ENCODE assay signal across 23 cellular contexts in genomic region chr12:132595183-132595582, GRCh38. TPM values are rescaled to one million over a fixed set of nuclear protein-coding genes. Genes with fewer than 3 reads are reported as not detected.
DNase-seq lines count a peak whose midpoint lies in the region; ATAC-seq, FAIRE-seq and TF ChIP-seq lines count a peak whose summit lies in the region.
"Had no signal": no experiment of that assay in that cellular context is flagged by ENCODE, and none has a peak within 500 bp of the region (broad histone marks: within the 10 kb centered on the region; RNA-seq: fewer than 3 reads in every experiment).

No MANE protein-coding gene starts in this region.

- no peak for ATAC-seq in HepG2
- no peak for ATAC-seq in right lobe of liver
- no peak for ATAC-seq in GM18498 (IDR thresholded peaks at IDR 0.05; ENCODE audit: unreplicated experiment)
- ATAC-seq: GM12878, GM23338, HCT116 had no signal

- no peaks in the 10 kb centered on the region for H4K20me1 ChIP-seq in HepG2 (ENCODE audit: insufficient read depth, low read length)
- H4K20me1 ChIP-seq in astrocyte (ENCODE audit: insufficient read depth, low read length), result no peaks in the 10 kb centered on the region
- H4K20me1 ChIP-seq: BLaER1 had no signal

- H3K9ac ChIP-seq in HepG2 (ENCODE audit: insufficient read depth, low read depth, low read length) (no peak overlapping the region), astrocyte (ENCODE audit: low read length) (no peak overlapping the region), neuronal stem cell (ENCODE audit: low read depth, low read length, poor library complexity) (no peak overlapping the region)
- H3K9ac ChIP-seq: BLaER1 had no signal

- H3K18ac ChIP-seq in neuronal stem cell (ENCODE audit: low read length), result no peak overlapping the region

- no peak for TF ChIP-seq RAD21 in HepG2 (CRISPR knock-in tag; IDR thresholded peaks at IDR 0.05)

- FAIRE-seq in HepG2 (lab: Jason Lieb, UNC) (no peak), astrocyte (lab: Jason Lieb, UNC) (no peak)
- FAIRE-seq: D721Med, GM12878, GM18507 had no signal

- no peak overlapping the region for H2AK5ac ChIP-seq in neuronal stem cell (ENCODE audit: low read depth, low read length)

- H3K27me3 Mint-ChIP-seq in astrocyte (ENCODE audit: low read depth, unreplicated experiment), result peaks cover 35% of the 10 kb centered on the region

- H3K4me1 Mint-ChIP-seq in astrocyte (ENCODE audit: low read depth, unreplicated experiment), result peaks cover 7% of the 10 kb centered on the region

- in situ Hi-C loops in HepG2 (cut with HindIII; ENCODE audit: extremely low pct_ligation_motif_present, low pct_unique_long_range_greater_than_20kb), result no loop called here

- no peaks in the 10 kb centered on the region for H3K79me1 ChIP-seq in neuronal stem cell (ENCODE audit: low read depth, low read length)

- no peaks in the 10 kb centered on the region for H3K36me3 ChIP-seq in HepG2 (replicated peaks in 1 of 2; ENCODE audit: control insufficient read depth in 1 of 2, insufficient read depth in 2 of 2, low read length in 2 of 2)
- no peaks in the 10 kb centered on the region for H3K36me3 ChIP-seq in right lobe of liver
- no peaks in the 10 kb centered on the region for H3K36me3 ChIP-seq in HEK293 (ENCODE audit: control insufficient read depth in 2 of 2, insufficient read depth in 1 of 2, low read length in 2 of 2)
- H3K36me3 ChIP-seq in astrocyte (ENCODE audit: insufficient read depth, low read length), result no peaks in the 10 kb centered on the region
- no peaks in the 10 kb centered on the region for H3K36me3 ChIP-seq in neuronal stem cell (replicated peaks in 1 of 2; ENCODE audit: control insufficient read depth in 2 of 2, insufficient read depth in 2 of 2, low read length in 2 of 2)
- H3K36me3 ChIP-seq: BLaER1 had no signal

- no peak overlapping the region for H3K4me2 ChIP-seq in HepG2 (ENCODE audit: low read depth, low read length)
- H3K4me2 ChIP-seq in astrocyte (ENCODE audit: low read length), result no peak overlapping the region
- H3K4me2 ChIP-seq in neuronal stem cell (ENCODE audit: insufficient read depth, low read length, poor library complexity, severe bottlenecking), result no peak overlapping the region
- H3K4me2 ChIP-seq: BLaER1, GM23338 had no signal

- intact Hi-C loops in HepG2 (cut with micrococcal nuclease; ENCODE audit: unreplicated experiment), result no loop called here
- intact Hi-C loops in right lobe of liver (cut with DNase I), result no loop called here

- no peaks in the 10 kb centered on the region for H3K36me3 Mint-ChIP-seq in astrocyte (ENCODE audit: low read depth, unreplicated experiment)
- H3K36me3 Mint-ChIP-seq: CD4-positive, CD25-positive, alpha-beta regulatory T cell; CD8-positive, alpha-beta memory T cell had no signal

- H2BK12ac ChIP-seq in neuronal stem cell (ENCODE audit: low read length), result no peak overlapping the region

- no peak overlapping the region for H3K4me3 Mint-ChIP-seq in astrocyte (ENCODE audit: unreplicated experiment)
- H3K4me3 Mint-ChIP-seq: GM23338, H9, HFFc6 had no signal

- H2BK5ac ChIP-seq in neuronal stem cell (ENCODE audit: low read length), result no peak overlapping the region

- H3K79me2 ChIP-seq in HepG2 (ENCODE audit: insufficient read depth, low read length) (no peaks in the 10 kb centered on the region), astrocyte (ENCODE audit: insufficient read depth, low read length) (no peaks in the 10 kb centered on the region)

- no peak overlapping the region for H4K8ac ChIP-seq in neuronal stem cell (ENCODE audit: low read depth, low read length)

- BruUV-seq in HepG2 (replicated peaks; lab: Mats Ljungman, UMichigan), result no TSS peak

- H3K27me3 ChIP-seq in HepG2 (ENCODE audit: control insufficient read depth in 1 of 2, insufficient read depth in 2 of 2, low read length in 2 of 2) (peaks cover 7 to 42% of the 10 kb centered on the region in 2 experiments; a peak in 4 of 5 replicates), right lobe of liver (no peaks in the 10 kb centered on the region), astrocyte (ENCODE audit: insufficient read depth, low read length) (no peaks in the 10 kb centered on the region), neuronal stem cell (ENCODE audit: control insufficient read depth in 3 of 3, insufficient read depth in 3 of 3, low read depth in 1 of 3, low read length in 3 of 3) (peaks cover 0 to 18% (median 3%) of the 10 kb centered on the region in 3 experiments)
- H3K27me3 ChIP-seq: BLaER1 had no signal

- H2BK15ac ChIP-seq in neuronal stem cell (ENCODE audit: low read length), result no peak overlapping the region

- no peak overlapping the region for H2BK120ac ChIP-seq in neuronal stem cell (ENCODE audit: low read depth, low read length)

- DNase-seq in HepG2 (ENCODE audit: low spot score) (no peak), right lobe of liver (no peak), astrocyte (ENCODE audit: low read depth) (no peak), neuronal stem cell (ENCODE audit: low spot score) (no peak), NCI-H2171 (lab: John Stamatoyannopoulos, UW) (no peak)
- DNase-seq: CD4-positive, CD25-positive, alpha-beta regulatory T cell; DMS 273 treated with DMSO at 0.1 percent for 48 hours; DMS79; GDM1; H9 had no signal

- no peaks in the 10 kb centered on the region for H3K9me3 ChIP-seq in HepG2 (ENCODE audit: low read length)
- no peaks in the 10 kb centered on the region for H3K9me3 ChIP-seq in right lobe of liver
- no peaks in the 10 kb centered on the region for H3K9me3 ChIP-seq in HEK293 (ENCODE audit: control insufficient read depth, insufficient read depth, low read depth, low read length)
- H3K9me3 ChIP-seq in astrocyte (ENCODE audit: insufficient read depth, low read depth, low read length), result no peaks in the 10 kb centered on the region
- H3K9me3 ChIP-seq in neuronal stem cell (replicated peaks in 1 of 2; ENCODE audit: control insufficient read depth in 2 of 2, insufficient read depth in 1 of 2, low read depth in 1 of 2, low read length in 2 of 2), result peaks cover 2 to 6% of the 10 kb centered on the region in 2 donors
- H3K9me3 ChIP-seq: BLaER1 had no signal

- no peak overlapping the region for H3K23ac ChIP-seq in neuronal stem cell (ENCODE audit: low read depth, low read length, poor library complexity)

- H3K4me3 ChIP-seq in HepG2 (replicated peaks in 1 of 3; ENCODE audit: insufficient read depth in 1 of 3, low read depth in 2 of 3, low read length in 3 of 3) (no peak overlapping the region), right lobe of liver (no peak overlapping the region), HEK293 (ENCODE audit: low read depth, low read length) (no peak overlapping the region), astrocyte (ENCODE audit: insufficient read depth, low read depth, low read length) (no peak overlapping the region), neuronal stem cell (ENCODE audit: low read length in 2 of 2) (no peak overlapping the region)
- H3K4me3 ChIP-seq: BLaER1, GM12878, GM23338 had no signal

- H3K4ac ChIP-seq in neuronal stem cell (ENCODE audit: low read length), result no peak overlapping the region

- no peak overlapping the region for H4K91ac ChIP-seq in neuronal stem cell (ENCODE audit: low read depth, low read length, poor library complexity)

- no peak for TF ChIP-seq EP300 in HepG2 (IDR thresholded peaks at IDR 0.05; ENCODE audit: low read depth in 2 of 2, low read length in 2 of 2)
- no peak for TF ChIP-seq EP300 in HepG2 (CRISPR knock-in tag; IDR thresholded peaks at IDR 0.05; ENCODE audit: borderline replicate concordance)

- no peak for TF ChIP-seq CTCF in HepG2 (CRISPR knock-in tag; IDR thresholded peaks at IDR 0.05)
- no peak for TF ChIP-seq CTCF in right lobe of liver (IDR thresholded peaks at IDR 0.05)
- TF ChIP-seq CTCF in HEK293 (tag by site-specific recombination; IDR thresholded peaks at IDR 0.05), result no peak
- no peak for TF ChIP-seq CTCF in astrocyte (IDR thresholded peaks at IDR 0.05; ENCODE audit: insufficient read depth, low read depth, low read length)

- TF ChIP-seq POLR2A in HepG2 (IDR thresholded peaks at IDR 0.05; ENCODE audit: insufficient read depth in 1 of 2, low read depth in 2 of 2, low read length in 2 of 2), result no peak
- TF ChIP-seq POLR2A in right lobe of liver (IDR thresholded peaks at IDR 0.05), result no peak

- CTCF ChIA-PET in HepG2 (lab: Yijun Ruan, JAX; ENCODE audit: low intra/inter-chr PET ratio, low total read pairs) (no interaction called here), HEK293 (lab: Yijun Ruan, JAX) (interaction anchor here (0.6 to 2.1 kb wide), 7 partner anchors 20 to 181 kb away, joined by 3 to 9 read pairs (median 3); no protein-coding TSS in a partner anchor)

- POLR2A ChIA-PET in HepG2 (lab: Yijun Ruan, JAX), result no interaction called here
- POLR2A ChIA-PET in HEK293 (lab: Yijun Ruan, JAX), result interaction anchor here (0.7 kb wide), 1 partner anchor 194 kb away, joined by 3 read pairs; no protein-coding TSS in a partner anchor

- peak overlapping the region; percentile 41 for H3K27ac Mint-ChIP-seq in astrocyte (ENCODE audit: unreplicated experiment)
- H3K27ac Mint-ChIP-seq: GM23338, H9, HFFc6 had no signal

- H3K9me3 Mint-ChIP-seq in astrocyte (ENCODE audit: unreplicated experiment), result peaks cover 4% of the 10 kb centered on the region
- H3K9me3 Mint-ChIP-seq: CD8-positive, alpha-beta memory T cell; HFFc6 had no signal

- WGBS in HepG2 (ENCODE audit: low lambda C conversion rate), result 53% methylated on average over 11 of the region's 11 CpGs
- WGBS in right lobe of liver (ENCODE audit: insufficient coverage, low coverage, low lambda C conversion rate, missing lambda C conversion rate), result 75% methylated on average over 8 of the region's 11 CpGs
- no CpG with 5 or more reads among the region's 11 CpGs for WGBS in neuronal stem cell (ENCODE audit: extremely low coverage in 2 of 2, insufficient read length in 2 of 2, insufficient replicate concordance in 1 of 2), 2 donors

- no peak overlapping the region for H3K27ac ChIP-seq in HepG2 (ENCODE audit: extremely low read length, insufficient read depth, low read length)
- H3K27ac ChIP-seq in right lobe of liver, result no peak overlapping the region
- H3K27ac ChIP-seq in HEK293 (ENCODE audit: extremely low read depth, low read depth, low read length), result no peak overlapping the region
- H3K27ac ChIP-seq in astrocyte (ENCODE audit: low read depth, low read length), result no peak overlapping the region
- no peak overlapping the region for H3K27ac ChIP-seq in neuronal stem cell (replicated peaks; ENCODE audit: low read length)
- H3K27ac ChIP-seq: BLaER1 had no signal

- H3K14ac ChIP-seq in neuronal stem cell (ENCODE audit: low read length), result no peak overlapping the region

- H3K4me1 ChIP-seq in HepG2 (ENCODE audit: insufficient read depth, low read length) (peaks cover 20% of the 10 kb centered on the region), right lobe of liver (peaks cover 0 to 2% (median 0%) of the 10 kb centered on the region in 4 donors), HEK293 (ENCODE audit: control insufficient read depth, insufficient read depth, low read length) (0 out of 2 replicates have a peak, but pooled peaks cover 3% of the 10 kb centered on the region), astrocyte (ENCODE audit: insufficient read depth, low read length) (peaks cover 2% of the 10 kb centered on the region), neuronal stem cell (ENCODE audit: control insufficient read depth in 2 of 2, insufficient read depth in 1 of 2, low read depth in 1 of 2, low read length in 2 of 2) (peaks cover 5 to 7% of the 10 kb centered on the region in 2 donors)

- no peak overlapping the region for H2AFZ ChIP-seq in HepG2 (ENCODE audit: low read length)
- no peak overlapping the region for H2AFZ ChIP-seq in astrocyte (ENCODE audit: low read depth, low read length)
- no peak overlapping the region for H2AFZ ChIP-seq in neuronal stem cell (ENCODE audit: low read length)
- H2AFZ ChIP-seq: GM23338 had no signal

RNA-seq across cellular contexts. Expression of gene LRCOL1, which starts 15.2 kb away (rescaled TPM):
- not detected in 2 replicates for total RNA-seq in HepG2 (2016; rRNA removed; fragmentation: Illumina TruSeq; extraction: Trizol)
- not detected in 2 replicates for total RNA-seq in HepG2 (2016; cell fraction: cytosol; rRNA removed; fragmentation: Illumina TruSeq; extraction: Trizol; ENCODE audit: low read depth)
- total RNA-seq in HepG2 (2016; cell fraction: insoluble cytoplasmic fraction; rRNA removed; fragmentation: Illumina TruSeq; extraction: Trizol), result not detected in 2 replicates
- total RNA-seq in HepG2 (2016; cell fraction: membrane; rRNA removed; fragmentation: Illumina TruSeq; extraction: Trizol), result not detected in 2 replicates
- not detected in 2 replicates for total RNA-seq in HepG2 (2016; cell fraction: nucleus; rRNA removed; fragmentation: Illumina TruSeq; extraction: Trizol)
- polyA plus RNA-seq in HepG2 (2011; rRNA removed), result 0.14 TPM in 1 of 2 replicates, not detected in the other
- polyA plus RNA-seq in HepG2 (2011; cell fraction: cytosol; rRNA removed), result 0.05 and 0.09 TPM in 2 replicates
- polyA plus RNA-seq in HepG2 (2011; cell fraction: nucleus; rRNA removed), result 0.57 TPM in 1 of 2 replicates, not detected in the other
- not detected in 2 replicates for polyA plus RNA-seq in HepG2 (2012)
- polyA plus RNA-seq in HepG2 (2016; cell fraction: cytosol; fragmentation: Illumina TruSeq; extraction: Trizol; ENCODE audit: low read depth), result not detected in 2 replicates
- not detected in 2 replicates for polyA plus RNA-seq in HepG2 (2016; cell fraction: insoluble cytoplasmic fraction; fragmentation: Illumina TruSeq; extraction: Trizol; ENCODE audit: low read depth)
- polyA plus RNA-seq in HepG2 (2016; cell fraction: membrane; fragmentation: Illumina TruSeq; extraction: Trizol; ENCODE audit: low read depth), result not detected in 2 replicates
- polyA plus RNA-seq in HepG2 (2016; cell fraction: nucleus; fragmentation: Illumina TruSeq; extraction: Trizol; ENCODE audit: insufficient read depth, low read depth), result not detected in 2 replicates
- polyA minus RNA-seq in HepG2 (2011; rRNA and poly(A)+ RNA removed; ENCODE audit: low replicate concordance), result not detected in 2 replicates
- polyA minus RNA-seq in HepG2 (2011; cell fraction: cytosol; rRNA and poly(A)+ RNA removed), result not detected in 2 replicates
- polyA minus RNA-seq in HepG2 (2011; cell fraction: nucleus; rRNA and poly(A)+ RNA removed), result not detected in 2 replicates
- total RNA-seq in right lobe of liver, result 10 to 100 TPM in 1 of 6 experiments, 1 to 10 TPM in 4, under 1 TPM in 1; 0.61 to 13.1 (median 6.8) TPM
- not detected in 2 replicates for total RNA-seq in astrocyte
- polyA plus RNA-seq in neuronal stem cell (2013, experiment 1 of 2), result 0.46 TPM
- polyA plus RNA-seq in neuronal stem cell (2013, experiment 2 of 2), result 0.55 TPM
- total RNA-seq: A673; CD4-positive, CD25-positive, alpha-beta regulatory T cell; CD8-positive, alpha-beta memory T cell; GM12878; H4; H9 had no signal
- polyA plus RNA-seq: CD4-positive, CD25-positive, alpha-beta regulatory T cell; CD8-positive, alpha-beta memory T cell; GM12878; GM23338 had no signal

RNA-seq across cellular contexts. Expression of gene P2RX2, which starts 23.4 kb away (rescaled TPM):
- total RNA-seq in HepG2 (2016; rRNA removed; fragmentation: Illumina TruSeq; extraction: Trizol) (not detected in 2 replicates), right lobe of liver (not detected), astrocyte (not detected in 2 replicates)
- total RNA-seq in HepG2 (2016; cell fraction: cytosol; rRNA removed; fragmentation: Illumina TruSeq; extraction: Trizol; ENCODE audit: low read depth), result not detected in 2 replicates
- not detected in 2 replicates for total RNA-seq in HepG2 (2016; cell fraction: insoluble cytoplasmic fraction; rRNA removed; fragmentation: Illumina TruSeq; extraction: Trizol)
- total RNA-seq in HepG2 (2016; cell fraction: membrane; rRNA removed; fragmentation: Illumina TruSeq; extraction: Trizol), result not detected in 2 replicates
- total RNA-seq in HepG2 (2016; cell fraction: nucleus; rRNA removed; fragmentation: Illumina TruSeq; extraction: Trizol), result not detected in 2 replicates
- polyA plus RNA-seq in HepG2 (2011; rRNA removed), result not detected in 2 replicates
- not detected in 2 replicates for polyA plus RNA-seq in HepG2 (2011; cell fraction: cytosol; rRNA removed)
- not detected in 2 replicates for polyA plus RNA-seq in HepG2 (2011; cell fraction: nucleus; rRNA removed)
- not detected in 2 replicates for polyA plus RNA-seq in HepG2 (2012)
- polyA plus RNA-seq in HepG2 (2016; cell fraction: cytosol; fragmentation: Illumina TruSeq; extraction: Trizol; ENCODE audit: low read depth), result not detected in 2 replicates
- polyA plus RNA-seq in HepG2 (2016; cell fraction: insoluble cytoplasmic fraction; fragmentation: Illumina TruSeq; extraction: Trizol; ENCODE audit: low read depth), result not detected in 2 replicates
- not detected in 2 replicates for polyA plus RNA-seq in HepG2 (2016; cell fraction: membrane; fragmentation: Illumina TruSeq; extraction: Trizol; ENCODE audit: low read depth)
- polyA plus RNA-seq in HepG2 (2016; cell fraction: nucleus; fragmentation: Illumina TruSeq; extraction: Trizol; ENCODE audit: insufficient read depth, low read depth), result not detected in 2 replicates
- polyA minus RNA-seq in HepG2 (2011; rRNA and poly(A)+ RNA removed; ENCODE audit: low replicate concordance), result not detected in 2 replicates
- polyA minus RNA-seq in HepG2 (2011; cell fraction: cytosol; rRNA and poly(A)+ RNA removed), result not detected in 2 replicates
- polyA minus RNA-seq in HepG2 (2011; cell fraction: nucleus; rRNA and poly(A)+ RNA removed), result not detected in 2 replicates
- 0.14 TPM for polyA plus RNA-seq in neuronal stem cell (2013, experiment 1 of 2)
- polyA plus RNA-seq in neuronal stem cell (2013, experiment 2 of 2), result 0.11 TPM
- total RNA-seq: A172; A673; CD4-positive, CD25-positive, alpha-beta regulatory T cell; CD8-positive, alpha-beta memory T cell; GM12878; H4; HFFc6 had no signal
- polyA plus RNA-seq: CD4-positive, CD25-positive, alpha-beta regulatory T cell; CD8-positive, alpha-beta memory T cell; GM12878 had no signal

Comparison
In these comparisons a context has a peak if more than half of its experiments do, and no peak if none do; other contexts are left out.
1. Of the 63 proteins assayed by ChIP-seq in both HepG2 and HEK293: peak only in HepG2: none; only in HEK293: ZNF121; in both: none; in neither: 62.